21 cellular contexts compared by ENCODE assay signal in genomic region chr11:112634551-112634950, GRCh38.
"Had no signal": no experiment of that assay in that cellular context is flagged by ENCODE, and none has a peak within 500 bp of the region (broad histone marks: within the 10 kb centered on the region; RNA-seq: fewer than 3 reads in every experiment).

No MANE protein-coding gene starts in this region.

- H3K4me1 Mint-ChIP-seq: activated naive CD8-positive, alpha-beta T cell treated with anti-CD3 and anti-CD28 coated beads, Interleukin-2, amount 10 ng/mL, durations not matched to agents 7 days and 5 days; immature natural killer cell; naive B cell had no signal

- DNase-seq: activated CD4-positive, alpha-beta memory T cell treated with anti-CD3 and anti-CD28 coated beads for 36 hours; activated naive CD8-positive, alpha-beta T cell treated with anti-CD3 and anti-CD28 coated beads, Interleukin-2, amount 10 ng/mL, durations not matched to agents 7 days and 5 days; activated T-cell treated with anti-CD3 and anti-CD28 coated beads, Interleukin-2, amount 50 U/mL, for 48 hours; aorta; effector CD4-positive, alpha-beta T cell; hippocampal formation; immature natural killer cell; lower lobe of right lung; midbrain; naive B cell; nucleus accumbens; right lobe of liver; spleen; stimulated activated CD4-positive, alpha-beta T cell treated with anti-CD3 and anti-CD28 coated beads, Interleukin-1b, Interleukin-23, amount 100 ng/mL, for 48 hours; stimulated activated naive B cell treated with anti-CD40 and anti-IgM and Interleukin-4, amounts not matched to agents 10 μg/mL and 1 μg/mL and 100 μg/mL, for 72 hours; T-helper 1 cell; upper lobe of right lung had no signal

- H3K4me3 ChIP-seq: gastroesophageal sphincter, lower lobe of right lung, right lobe of liver, spleen, suprapubic skin, upper lobe of right lung had no signal

- H3K36me3 Mint-ChIP-seq: activated CD4-positive, alpha-beta memory T cell treated with anti-CD3 and anti-CD28 coated beads for 36 hours; activated naive CD8-positive, alpha-beta T cell treated with anti-CD3 and anti-CD28 coated beads, Interleukin-2, amount 10 ng/mL, durations not matched to agents 7 days and 5 days; naive B cell; stimulated activated naive B cell treated with anti-CD40 and anti-IgM and Interleukin-4, amounts not matched to agents 10 μg/mL and 1 μg/mL and 100 μg/mL, for 72 hours had no signal

- H3K36me3 ChIP-seq: gastroesophageal sphincter, lower lobe of right lung, right lobe of liver, spleen, suprapubic skin, upper lobe of right lung had no signal

- H3K27ac Mint-ChIP-seq: activated CD4-positive, alpha-beta memory T cell treated with anti-CD3 and anti-CD28 coated beads for 36 hours; activated naive CD8-positive, alpha-beta T cell treated with anti-CD3 and anti-CD28 coated beads, Interleukin-2, amount 10 ng/mL, durations not matched to agents 7 days and 5 days; immature natural killer cell; naive B cell; progenitor cell of endocrine pancreas; stimulated activated naive B cell treated with anti-CD40 and anti-IgM and Interleukin-4, amounts not matched to agents 10 μg/mL and 1 μg/mL and 100 μg/mL, for 72 hours had no signal

- H3K27ac ChIP-seq: gastroesophageal sphincter, lower lobe of right lung, right lobe of liver, spleen, suprapubic skin, upper lobe of right lung, VCaP had no signal

- ATAC-seq: gastroesophageal sphincter; lower lobe of right lung; right lobe of liver; stimulated activated naive B cell treated with anti-CD40 and anti-IgM and Interleukin-4, amounts not matched to agents 10 μg/mL and 1 μg/mL and 100 μg/mL, for 72 hours; upper lobe of right lung had no signal

- H3K4me3 Mint-ChIP-seq: activated CD4-positive, alpha-beta memory T cell treated with anti-CD3 and anti-CD28 coated beads for 36 hours; activated naive CD8-positive, alpha-beta T cell treated with anti-CD3 and anti-CD28 coated beads, Interleukin-2, amount 10 ng/mL, durations not matched to agents 7 days and 5 days; immature natural killer cell; naive B cell; stimulated activated naive B cell treated with anti-CD40 and anti-IgM and Interleukin-4, amounts not matched to agents 10 μg/mL and 1 μg/mL and 100 μg/mL, for 72 hours had no signal

- H3K27me3 ChIP-seq: right lobe of liver had no signal

- H3K9me3 ChIP-seq: right lobe of liver, upper lobe of right lung had no signal

- H3K4me1 ChIP-seq: gastroesophageal sphincter, lower lobe of right lung, right lobe of liver, suprapubic skin, upper lobe of right lung had no signal
